ENCODE assay signal across 8 cellular contexts in the genomic region with DNA sequence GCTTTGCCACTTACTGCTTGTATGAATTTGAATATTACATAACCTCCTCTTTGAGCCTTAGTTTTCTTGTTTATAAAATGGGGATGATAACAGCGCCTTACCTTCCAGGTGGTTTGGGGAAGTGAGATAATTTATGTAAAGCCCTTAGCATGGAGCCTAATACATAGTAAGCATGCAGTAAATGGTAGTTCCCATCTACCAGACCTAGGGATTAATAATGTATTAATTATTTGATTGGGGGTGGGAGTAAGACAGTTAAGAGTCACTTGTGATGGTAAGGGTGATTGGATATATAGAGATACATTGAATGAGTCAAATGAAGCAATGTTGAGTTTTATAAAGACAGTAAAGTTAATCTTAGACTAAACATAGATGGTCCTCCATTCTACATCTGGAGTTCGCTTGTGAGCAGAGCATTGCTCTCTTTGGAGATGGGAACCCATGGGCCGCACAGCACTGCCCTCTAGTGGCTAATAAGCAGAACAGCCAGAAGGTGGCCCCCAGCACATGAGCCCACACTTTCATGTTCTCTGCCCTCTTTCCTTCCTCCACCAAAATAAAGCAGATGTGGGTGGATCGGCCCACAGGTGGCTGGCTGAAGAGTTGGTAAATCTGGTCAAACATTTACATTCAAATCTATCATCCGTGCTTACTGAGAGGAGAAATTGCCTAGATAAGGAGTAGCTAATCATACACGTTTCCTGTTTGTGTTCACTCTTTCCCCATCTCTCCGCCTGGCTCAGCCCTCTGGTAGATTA. TPM values are rescaled to one million over a fixed set of nuclear protein-coding genes. Genes with fewer than 3 reads are reported as not detected.
A peak's percentile ranks its signal among the peaks of the same experiment; 100 is the strongest.
DNase-seq lines count a peak whose midpoint lies in the region; ATAC-seq, FAIRE-seq and TF ChIP-seq lines count a peak whose summit lies in the region.

No MANE protein-coding gene starts in this region.

- peak; percentile 28 for FAIRE-seq in RCC 7860 (lab: Jason Lieb, UNC)

- peak; percentile 63 to 72 (median 67) for DNase-seq in CD4-positive, alpha-beta memory T cell
- DNase-seq in Jurkat, Clone E6-1 (ENCODE audit: low read depth, low spot score), result peak; percentile 57
- peak; percentile 57 for DNase-seq in RCC 7860 (ENCODE audit: low spot score)
- DNase-seq in activated T-cell treated with anti-CD3 and anti-CD28 coated beads, Interleukin-2, amount 50 U/mL, for 72 hours, result peak; percentile 61 to 73
- DNase-seq in fibroblast of the conjunctiva (ENCODE audit: low read depth), result peak; percentile 47
- DNase-seq in osteoblast (ENCODE audit: insufficient read length, low spot score, missing footprints), result peak; percentile 90
- peak; percentile 76 for DNase-seq in type B pancreatic cell (ENCODE audit: extremely low spot score, unreplicated experiment)

- no peak overlapping the region for H3K4me3 ChIP-seq in CD4-positive, alpha-beta memory T cell (ENCODE audit: low read length in 2 of 2)
- no peak overlapping the region for H3K4me3 ChIP-seq in Jurkat, Clone E6-1 (ENCODE audit: low read length)
- no peak overlapping the region for H3K4me3 ChIP-seq in osteoblast (ENCODE audit: insufficient read depth, low read length)

- H3K36me3 ChIP-seq in CD4-positive, alpha-beta memory T cell (ENCODE audit: insufficient read depth, low read length), result peaks cover 12% of the 10 kb centered on the region
- peaks cover 60% of the 10 kb centered on the region for H3K36me3 ChIP-seq in osteoblast (ENCODE audit: insufficient read depth, low read length)

- H3K27me3 ChIP-seq in CD4-positive, alpha-beta memory T cell (ENCODE audit: insufficient read depth, low read length), result no peaks in the 10 kb centered on the region
- H3K27me3 ChIP-seq in osteoblast (ENCODE audit: insufficient read depth, low read length), result no peaks in the 10 kb centered on the region

- H3K27ac ChIP-seq in CD4-positive, alpha-beta memory T cell (ENCODE audit: low read depth, low read length), result no peak overlapping the region
- H3K27ac ChIP-seq in osteoblast (ENCODE audit: low read depth, low read length), result no peak overlapping the region

- H3K9me3 ChIP-seq in CD4-positive, alpha-beta memory T cell (ENCODE audit: control insufficient read depth in 1 of 2, low read length in 2 of 2), result no peaks in the 10 kb centered on the region
- no peaks in the 10 kb centered on the region for H3K9me3 ChIP-seq in osteoblast (ENCODE audit: low read depth, low read length)

- H3K4me1 Mint-ChIP-seq in CD4-positive, alpha-beta memory T cell, result peaks cover 19 to 35% (median 26%) of the 10 kb centered on the region in 4 donors
- peaks cover 29% of the 10 kb centered on the region for H3K4me1 Mint-ChIP-seq in activated T-cell treated with anti-CD3 and anti-CD28 coated beads, Interleukin-2, amount 50 U/mL, for 72 hours (ENCODE audit: low read depth)
- peaks cover 26% of the 10 kb centered on the region for H3K4me1 Mint-ChIP-seq in type B pancreatic cell (ENCODE audit: unreplicated experiment)

- peak overlapping the region in 6 of 7 donors; percentile 10 to 75 (median 42) for H3K27ac Mint-ChIP-seq in CD4-positive, alpha-beta memory T cell
- no peak overlapping the region for H3K27ac Mint-ChIP-seq in activated T-cell treated with anti-CD3 and anti-CD28 coated beads, Interleukin-2, amount 50 U/mL, for 72 hours
- H3K27ac Mint-ChIP-seq in type B pancreatic cell, result peak overlapping the region; percentile 65

- TF ChIP-seq CTCF in osteoblast (IDR thresholded peaks at IDR 0.05; ENCODE audit: extremely low read depth, low read depth, low read length), result peak; percentile 99
- TF ChIP-seq CTCF in type B pancreatic cell (conservative IDR thresholded peaks at IDR 0.05), result peak; percentile 99

- CTCF ChIA-PET in CD4-positive, alpha-beta memory T cell (lab: Charles Lee; ENCODE audit: partially characterized antibody), result interaction anchor here (0.7 to 34.6 kb wide), 17 partner anchors 9 to 136 kb away, joined by 3 to 1048 read pairs (median 5); no protein-coding TSS in a partner anchor

- H3K79me2 ChIP-seq in osteoblast (ENCODE audit: insufficient read depth, low read length), result peaks cover 9% of the 10 kb centered on the region

- H4K20me1 ChIP-seq in osteoblast (ENCODE audit: insufficient read depth, low read length), result peaks cover 3% of the 10 kb centered on the region

- no peaks in the 10 kb centered on the region for H3K9me3 Mint-ChIP-seq in CD4-positive, alpha-beta memory T cell
- H3K9me3 Mint-ChIP-seq in activated T-cell treated with anti-CD3 and anti-CD28 coated beads, Interleukin-2, amount 50 U/mL, for 72 hours, result no peaks in the 10 kb centered on the region
- H3K9me3 Mint-ChIP-seq in type B pancreatic cell, result no peaks in the 10 kb centered on the region

- H3K4me2 ChIP-seq in osteoblast (ENCODE audit: insufficient read depth, low read length), result peak overlapping the region; percentile 37

- ATAC-seq in GM19467 (IDR thresholded peaks at IDR 0.05; ENCODE audit: unreplicated experiment), result peak; percentile 78
- peak; percentile 89 to 90 for ATAC-seq in activated T-cell treated with anti-CD3 and anti-CD28 coated beads, Interleukin-2, amount 50 U/mL, for 72 hours (replicated peaks in 1 of 2)

- H2AFZ ChIP-seq in osteoblast (ENCODE audit: low read length), result no peak overlapping the region

- intact Hi-C loops in CD4-positive, alpha-beta memory T cell (cut with micrococcal nuclease), result loop anchor here (1.0 kb wide), 4 partner anchors 9 to 109 kb away; no protein-coding TSS in a partner anchor

- POLR2A ChIA-PET in CD4-positive, alpha-beta memory T cell (lab: Charles Lee; ENCODE audit: partially characterized antibody), result interaction anchor here (0.8 to 1.3 kb wide), 5 partner anchors 8 to 56 kb away, joined by 3 to 4 read pairs (median 3); a partner anchor contains a TSS

- H3K27me3 Mint-ChIP-seq in CD4-positive, alpha-beta memory T cell, result no peaks in the 10 kb centered on the region
- H3K27me3 Mint-ChIP-seq in activated T-cell treated with anti-CD3 and anti-CD28 coated beads, Interleukin-2, amount 50 U/mL, for 72 hours (ENCODE audit: low read depth), result no peaks in the 10 kb centered on the region
- H3K27me3 Mint-ChIP-seq in type B pancreatic cell, result no peaks in the 10 kb centered on the region

- peaks cover 17% of the 10 kb centered on the region for H3K4me1 ChIP-seq in CD4-positive, alpha-beta memory T cell (ENCODE audit: insufficient read depth, low read length)
- H3K4me1 ChIP-seq in osteoblast (ENCODE audit: insufficient read depth, low read length), result peaks cover 32% of the 10 kb centered on the region

- peak overlapping the region in 1 of 8 donors; percentile 44 for H3K4me3 Mint-ChIP-seq in CD4-positive, alpha-beta memory T cell
- no peak overlapping the region for H3K4me3 Mint-ChIP-seq in activated T-cell treated with anti-CD3 and anti-CD28 coated beads, Interleukin-2, amount 50 U/mL, for 72 hours
- H3K4me3 Mint-ChIP-seq in type B pancreatic cell, result peak overlapping the region; percentile 15

- peaks cover 46 to 47% of the 10 kb centered on the region in 2 donors for H3K36me3 Mint-ChIP-seq in CD4-positive, alpha-beta memory T cell
- peaks cover 4 to 13% of the 10 kb centered on the region in 2 donors for H3K36me3 Mint-ChIP-seq in activated T-cell treated with anti-CD3 and anti-CD28 coated beads, Interleukin-2, amount 50 U/mL, for 72 hours (ENCODE audit: insufficient read depth in 2 of 2)
- H3K36me3 Mint-ChIP-seq in type B pancreatic cell, result peaks cover 33% of the 10 kb centered on the region

RNA-seq across cellular contexts. Expression of a gene that starts 26.5 kb away (rescaled TPM):
- 10 to 100 TPM; 30.5 to 31.7 TPM for total RNA-seq in CD4-positive, alpha-beta memory T cell
- 1 to 10 TPM; 1.2 to 5.3 TPM for polyA plus RNA-seq in CD4-positive, alpha-beta memory T cell
- 18.4 TPM for polyA plus RNA-seq in Jurkat, Clone E6-1 (2012; ENCODE audit: insufficient read depth, insufficient read length)
- 10 to 100 TPM; 10.0 to 11.1 TPM for total RNA-seq in activated T-cell treated with anti-CD3 and anti-CD28 coated beads, Interleukin-2, amount 50 U/mL, for 72 hours
- total RNA-seq in osteoblast, result 4.7 and 6.5 TPM in 2 replicates
- total RNA-seq in type B pancreatic cell (ENCODE audit: low replicate concordance), result 4.2 and 16.5 TPM in 2 replicates

RNA-seq across cellular contexts. Expression of a gene that starts 28.7 kb away (rescaled TPM):
- total RNA-seq in CD4-positive, alpha-beta memory T cell, result 10 to 100 TPM; 10.8 to 12.6 TPM
- polyA plus RNA-seq in CD4-positive, alpha-beta memory T cell, result 1 to 10 TPM in 1 of 2 donors, under 1 TPM in 1; 0.42 to 2.5 TPM
- polyA plus RNA-seq in Jurkat, Clone E6-1 (2012; ENCODE audit: insufficient read depth, insufficient read length), result 16.4 TPM
- total RNA-seq in activated T-cell treated with anti-CD3 and anti-CD28 coated beads, Interleukin-2, amount 50 U/mL, for 72 hours, result 1 to 10 TPM; 7.2 to 8.4 TPM
- total RNA-seq in osteoblast, result 10.5 and 13.0 TPM in 2 replicates
- total RNA-seq in type B pancreatic cell (ENCODE audit: low replicate concordance), result 36.0 and 36.1 TPM in 2 replicates
